Comparison of ENCODE assay signal across 21 cellular contexts in the genomic region with DNA sequence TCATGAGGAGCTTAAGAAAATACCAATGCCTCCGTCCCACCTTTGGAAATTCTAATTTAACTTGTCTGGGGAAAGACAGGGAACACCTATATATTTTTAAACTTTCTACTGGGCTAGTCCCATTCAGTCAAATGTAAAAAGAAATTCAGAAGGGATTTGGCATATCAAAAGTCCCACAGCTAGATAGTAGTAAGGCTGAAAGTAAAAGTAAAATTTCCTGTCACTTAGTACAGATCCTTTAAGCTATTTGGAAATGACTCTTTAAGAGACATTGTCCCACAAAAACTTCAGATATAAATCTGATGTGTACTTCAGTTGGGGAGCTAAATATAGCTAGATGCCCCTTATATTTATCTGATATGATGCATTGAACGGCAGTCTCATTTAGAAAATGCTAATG.
DNase-seq lines count a peak whose midpoint lies in the region; ATAC-seq and TF ChIP-seq lines count a peak whose summit lies in the region.
"Had no signal": no experiment of that assay in that cellular context is flagged by ENCODE, and none has a peak within 500 bp of the region (broad histone marks: within the 10 kb centered on the region; RNA-seq: fewer than 3 reads in every experiment).

No MANE protein-coding gene starts in this region.

- DNase-seq in stimulated activated CD4-positive, alpha-beta T cell treated with anti-CD3 and anti-CD28 coated beads, Interleukin-12 subunit alpha, Interleukin-12 subunit beta, amount 100 ng/mL, for 4 hours: no peak
- DNase-seq in heart right ventricle: no peak
- DNase-seq in NCI-H2227 (lab: John Stamatoyannopoulos, UW; ENCODE audit: unreplicated experiment): no peak
- DNase-seq: CD4-positive, alpha-beta T cell; DND-41; GDM1; GM23248; NCI-H1436 treated with DMSO at 0.1 percent for 48 hours; NCI-H2081 treated with DMSO at 0.1 percent for 48 hours; NCI-H2227 treated with DMSO at 0.1 percent for 48 hours; NCI-H526 treated with DMSO at 0.1 percent for 48 hours; PC-3 had no signal

- no peaks in the 10 kb centered on the region for H3K4me1 ChIP-seq in heart right ventricle

- no peaks in the 10 kb centered on the region for H3K27me3 Mint-ChIP-seq in activated T-helper 17 cell treated with anti-CD3 and anti-CD28 coated beads, Interleukin-2, amount 50 U/mL, for 72 hours
- H3K27me3 Mint-ChIP-seq: B cell; CD4-positive, alpha-beta T cell had no signal

- ATAC-seq in GM18867 (IDR thresholded peaks at IDR 0.05; ENCODE audit: unreplicated experiment) (peak; percentile 54), GM21717 (IDR thresholded peaks at IDR 0.05; ENCODE audit: unreplicated experiment) (peak; percentile 49), HG03432 (IDR thresholded peaks at IDR 0.05; ENCODE audit: unreplicated experiment) (peak; percentile 62), heart right ventricle (no peak)
- no peak for ATAC-seq in activated T-helper 17 cell treated with anti-CD3 and anti-CD28 coated beads, Interleukin-2, amount 50 U/mL, for 72 hours (replicated peaks)
- ATAC-seq: HCT116, K562, PC-3 had no signal

- no peak overlapping the region for H3K4me3 Mint-ChIP-seq in activated T-helper 17 cell treated with anti-CD3 and anti-CD28 coated beads, Interleukin-2, amount 50 U/mL, for 72 hours
- H3K4me3 Mint-ChIP-seq: B cell; CD4-positive, alpha-beta T cell; T-helper 1 cell treated with Interleukin-12 subunit alpha and Interleukin-12 subunit beta and Interleukin-4 antibody, amounts not matched to agents 30 μg/mL and 1 μg/mL, for 36 hours had no signal

- no peaks in the 10 kb centered on the region for H3K4me1 Mint-ChIP-seq in activated T-helper 17 cell treated with anti-CD3 and anti-CD28 coated beads, Interleukin-2, amount 50 U/mL, for 72 hours
- H3K4me1 Mint-ChIP-seq: B cell had no signal

- intact Hi-C loops in heart right ventricle (cut with DNase I): no loop called here

- no peaks in the 10 kb centered on the region for H3K36me3 ChIP-seq in heart right ventricle

- H3K4me3 ChIP-seq in heart right ventricle: no peak overlapping the region
- H3K4me3 ChIP-seq: GM23248, K562, SK-N-MC had no signal

- TF ChIP-seq CTCF in heart right ventricle (IDR thresholded peaks at IDR 0.05): no peak

- no peaks in the 10 kb centered on the region for H3K27me3 ChIP-seq in heart right ventricle

- no peak overlapping the region for H3K27ac Mint-ChIP-seq in activated T-helper 17 cell treated with anti-CD3 and anti-CD28 coated beads, Interleukin-2, amount 50 U/mL, for 72 hours
- H3K27ac Mint-ChIP-seq: B cell; CD4-positive, alpha-beta T cell; T-helper 1 cell treated with Interleukin-12 subunit alpha and Interleukin-12 subunit beta and Interleukin-4 antibody, amounts not matched to agents 30 μg/mL and 1 μg/mL, for 36 hours had no signal

- no peak overlapping the region for H3K27ac ChIP-seq in heart right ventricle
- H3K27ac ChIP-seq: GM23248, SK-N-MC had no signal

- no peaks in the 10 kb centered on the region for H3K36me3 Mint-ChIP-seq in activated T-helper 17 cell treated with anti-CD3 and anti-CD28 coated beads, Interleukin-2, amount 50 U/mL, for 72 hours (ENCODE audit: low read depth)

- H3K9me3 ChIP-seq in heart right ventricle: no peaks in the 10 kb centered on the region

- 74 to 77% methylated on average over 2 of the region's 2 CpGs for WGBS in heart right ventricle, 2 donors

- no peaks in the 10 kb centered on the region for H3K9me3 Mint-ChIP-seq in activated T-helper 17 cell treated with anti-CD3 and anti-CD28 coated beads, Interleukin-2, amount 50 U/mL, for 72 hours
- H3K9me3 Mint-ChIP-seq: T-helper 1 cell treated with Interleukin-12 subunit alpha and Interleukin-12 subunit beta and Interleukin-4 antibody, amounts not matched to agents 30 μg/mL and 1 μg/mL, for 36 hours had no signal

Comparison
In these comparisons a context has a peak if more than half of its experiments do, and no peak if none do; other contexts are left out.
1. ATAC-seq: peak in GM18867 (single experiment), GM21717 (single experiment) and HG03432 (single experiment); none in heart right ventricle (0 of 8) and activated T-helper 17 cell treated with anti-CD3 and anti-CD28 coated beads, Interleukin-2, amount 50 U/mL, for 72 hours (single experiment).